10 cellular contexts compared by ENCODE assay signal in genomic region chr13:40272776-40273139, GRCh38.
A peak's percentile ranks its signal among the peaks of the same experiment; 100 is the strongest.
DNase-seq lines count a peak whose midpoint lies in the region; ATAC-seq and TF ChIP-seq lines count a peak whose summit lies in the region.
"Had no signal": no experiment of that assay in that cellular context is flagged by ENCODE, and none has a peak within 500 bp of the region (broad histone marks: within the 10 kb centered on the region; RNA-seq: fewer than 3 reads in every experiment).

No MANE protein-coding gene starts in this region.

- ATAC-seq in GM18502 (IDR thresholded peaks at IDR 0.05; ENCODE audit: poor library complexity, unreplicated experiment) (no peak), GM21423 (IDR thresholded peaks at IDR 0.05; ENCODE audit: unreplicated experiment) (no peak)

- H3K27ac ChIP-seq in ACC112 (ENCODE audit: low read depth, low read length) (peak overlapping the region; percentile 69), breast epithelium (peak overlapping the region; percentile 45 to 93), mesenchymal stem cell (ENCODE audit: low read length, poor library complexity, severe bottlenecking) (peak overlapping the region; percentile 91)

- H3K36me3 ChIP-seq in ACC112 (ENCODE audit: insufficient read depth, low read length) (no peaks in the 10 kb centered on the region), breast epithelium (no peaks in the 10 kb centered on the region), mesenchymal stem cell (ENCODE audit: control insufficient read depth in 1 of 2, insufficient read depth in 2 of 2, low read depth in 1 of 2, low read length in 2 of 2) (no peaks in the 10 kb centered on the region)

- H2BK120ac ChIP-seq in mesenchymal stem cell (ENCODE audit: low read depth, low read length), result no peak overlapping the region

- no peak for TF ChIP-seq POLR2A in breast epithelium (IDR thresholded peaks at IDR 0.05)

- H3K4me1 ChIP-seq in ACC112 (ENCODE audit: control insufficient read depth, insufficient read depth, low read length, unreplicated experiment) (peaks cover 41% of the 10 kb centered on the region), breast epithelium (peaks cover 7 to 8% of the 10 kb centered on the region in 2 donors), mesenchymal stem cell (ENCODE audit: control insufficient read depth, insufficient read depth, low read depth, low read length) (peaks cover 22% of the 10 kb centered on the region)

- H3K4ac ChIP-seq in mesenchymal stem cell (ENCODE audit: low read depth in 1 of 2, low read length in 2 of 2), result no peak overlapping the region

- in situ Hi-C loops in ACHN (cut with HindIII; ENCODE audit: low pct_ligation_motif_present, low pct_unique_long_range_greater_than_20kb, low sequenced_read_pairs), result no loop called here

- no peak overlapping the region for H3K18ac ChIP-seq in mesenchymal stem cell (ENCODE audit: low read depth in 1 of 2, low read length in 2 of 2)

- H3K23ac ChIP-seq in mesenchymal stem cell (ENCODE audit: low read length in 2 of 2), result no peak overlapping the region

- H3K27me3 ChIP-seq in ACC112 (ENCODE audit: insufficient read depth, low read length) (no peaks in the 10 kb centered on the region), breast epithelium (no peaks in the 10 kb centered on the region), mesenchymal stem cell (ENCODE audit: control insufficient read depth in 1 of 2, insufficient read depth in 1 of 2, low read length in 2 of 2) (peaks cover 0 to 12% of the 10 kb centered on the region in 2 experiments)

- H2BK15ac ChIP-seq in mesenchymal stem cell (ENCODE audit: low read depth, poor library complexity, severe bottlenecking), result no peak overlapping the region

- H2BK5ac ChIP-seq in mesenchymal stem cell (ENCODE audit: low read depth, low read length, poor library complexity, severe bottlenecking), result no peak overlapping the region

- H3K4me3 ChIP-seq in ACC112 (ENCODE audit: low read depth, low read length) (no peak overlapping the region), breast epithelium (no peak overlapping the region), mesenchymal stem cell (ENCODE audit: insufficient read depth in 1 of 2, low read depth in 1 of 2, low read length in 2 of 2) (no peak overlapping the region)

- H2BK12ac ChIP-seq in mesenchymal stem cell (ENCODE audit: low read length in 2 of 2), result no peak overlapping the region

- H3K9me3 ChIP-seq in breast epithelium (no peaks in the 10 kb centered on the region), mesenchymal stem cell (ENCODE audit: control insufficient read depth, low read length) (no peaks in the 10 kb centered on the region)

- no peak for TF ChIP-seq CTCF in breast epithelium (IDR thresholded peaks at IDR 0.05)

- H3K14ac ChIP-seq in mesenchymal stem cell (ENCODE audit: low read length in 2 of 2), result no peak overlapping the region

- intact Hi-C loops in breast epithelium (cut with DNase I; ENCODE audit: low total_unique reads), result no loop called here

- H3K79me2 ChIP-seq in ACC112 (ENCODE audit: control insufficient read depth, insufficient read depth, low read length, unreplicated experiment), result no peaks in the 10 kb centered on the region

- H4K8ac ChIP-seq in mesenchymal stem cell (ENCODE audit: low read length), result no peak overlapping the region

- DNase-seq in HS-27A (ENCODE audit: low read depth) (peak; percentile 9), breast epithelium (ENCODE audit: low spot score in 2 of 2) (no peak), mesenchymal stem cell (no peak), SHP77 treated with DMSO at 0.1 percent for 48 hours (lab: John Stamatoyannopoulos, UW) (no peak), ACHN (no peak)
- DNase-seq: CD4-positive, alpha-beta memory T cell; NCI-H1436 had no signal

- no peak overlapping the region for H3K4me2 ChIP-seq in mesenchymal stem cell (ENCODE audit: low read length, poor library complexity, severe bottlenecking)

- H4K91ac ChIP-seq in mesenchymal stem cell (ENCODE audit: low read length), result no peak overlapping the region

- no peak overlapping the region for H3K9ac ChIP-seq in mesenchymal stem cell (ENCODE audit: low read length)

- no peak overlapping the region for H2AK5ac ChIP-seq in mesenchymal stem cell (ENCODE audit: low read length, severe bottlenecking)

- 59% methylated on average over 3 of the region's 4 CpGs for WGBS in mesenchymal stem cell

- no peaks in the 10 kb centered on the region for H3K79me1 ChIP-seq in mesenchymal stem cell (replicated peaks; ENCODE audit: low read length, poor library complexity, severe bottlenecking)

- H2AFZ ChIP-seq in ACC112 (ENCODE audit: low read length, unreplicated experiment) (no peak overlapping the region), mesenchymal stem cell (ENCODE audit: low read depth, low read length) (no peak overlapping the region)
